8 cellular contexts compared by ENCODE assay signal in the genomic region with DNA sequence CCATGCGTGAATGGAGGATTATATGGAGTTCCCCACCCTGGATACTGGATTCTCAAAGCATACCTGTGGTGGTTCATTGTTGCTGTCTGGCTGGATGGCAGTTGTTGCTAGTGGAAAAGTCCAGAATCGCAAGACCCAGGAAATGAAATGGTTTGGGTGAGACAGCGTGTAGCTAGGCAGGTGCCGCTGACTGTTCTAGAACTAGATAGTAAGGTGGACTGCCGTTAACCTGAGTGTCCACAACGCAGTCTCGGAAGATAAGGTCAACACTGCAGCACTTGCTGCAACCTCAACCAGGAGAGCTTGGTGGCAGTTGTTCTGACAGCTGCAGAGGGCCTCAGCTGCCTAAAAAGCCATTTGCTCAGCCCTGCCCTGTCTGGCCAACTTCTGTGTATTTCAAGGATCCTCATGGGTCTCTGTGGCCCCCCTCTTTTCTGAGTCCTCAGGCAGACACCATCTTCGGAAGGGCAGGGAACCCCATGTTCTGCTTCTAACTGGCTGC. TPM values are rescaled to one million over a fixed set of nuclear protein-coding genes. Genes with fewer than 3 reads are reported as not detected.
DNase-seq lines count a peak whose midpoint lies in the region; ATAC-seq and TF ChIP-seq lines count a peak whose summit lies in the region.

No MANE protein-coding gene starts in this region.

- peak overlapping the region; percentile 18 for H3K56ac ChIP-seq in mesendoderm (ENCODE audit: low read length)

- H3K23ac ChIP-seq in mesendoderm (ENCODE audit: low read length): no peak overlapping the region

- peak overlapping the region; percentile 12 for H2AK5ac ChIP-seq in mesendoderm (ENCODE audit: low read length)

- no peaks in the 10 kb centered on the region for H3K36me3 ChIP-seq in mesendoderm (ENCODE audit: control insufficient read depth, insufficient read depth, low read length)
- no peaks in the 10 kb centered on the region for H3K36me3 ChIP-seq in testis (ENCODE audit: low read depth, missing control alignments)

- H3K27ac ChIP-seq in adipose tissue (ENCODE audit: low read depth, low read length) (peak overlapping the region; percentile 98), mesendoderm (ENCODE audit: low read depth, low read length) (peak overlapping the region; percentile 13), testis (peak overlapping the region; percentile 87 to 92)

- no peak overlapping the region for H4K8ac ChIP-seq in mesendoderm (ENCODE audit: low read depth, low read length)

- H3K9me3 ChIP-seq in testis: no peaks in the 10 kb centered on the region

- intact Hi-C loops in testis (cut with DNase I; ENCODE audit: low total_unique reads): loop anchor here (5.0 kb wide), 1 partner anchor 127 kb away; no protein-coding TSS in a partner anchor

- 63 to 66% (median 65%) methylated on average over 8 of the region's 8 CpGs for WGBS in adipose tissue, 3 donors
- WGBS in mesendoderm (ENCODE audit: extremely low coverage, insufficient coverage, low lambda C conversion rate): no CpG with 5 or more reads among the region's 8 CpGs
- WGBS in testis, 2 donors: 46 to 52% methylated on average over 8 of the region's 8 CpGs

- no peaks in the 10 kb centered on the region for H3K79me2 ChIP-seq in mesendoderm (ENCODE audit: control insufficient read depth, insufficient read depth, low read length)

- H2BK120ac ChIP-seq in mesendoderm (ENCODE audit: low read depth, low read length): peak overlapping the region; percentile 38

- H3K18ac ChIP-seq in mesendoderm (ENCODE audit: low read length): peak overlapping the region; percentile 32

- no peak overlapping the region for H2BK15ac ChIP-seq in mesendoderm (replicated peaks; ENCODE audit: low read depth)

- H3K4me3 ChIP-seq in mesendoderm (ENCODE audit: low read length): no peak overlapping the region
- no peak overlapping the region for H3K4me3 ChIP-seq in testis

- H2BK5ac ChIP-seq in mesendoderm (ENCODE audit: low read length): peak overlapping the region; percentile 66

- H3K27me3 ChIP-seq in mesendoderm (ENCODE audit: insufficient read depth, low read length, poor library complexity) (no peaks in the 10 kb centered on the region), testis (no peaks in the 10 kb centered on the region)

- H3K79me1 ChIP-seq in mesendoderm (ENCODE audit: low read length): no peaks in the 10 kb centered on the region

- H4K5ac ChIP-seq in mesendoderm (ENCODE audit: low read length): no peak overlapping the region

- no peak for ATAC-seq in left lobe of liver

- no peak for TF ChIP-seq CTCF in testis (IDR thresholded peaks at IDR 0.05)

- H3K9ac ChIP-seq in mesendoderm (ENCODE audit: low read length): peak overlapping the region; percentile 30

- TF ChIP-seq POLR2A in testis (IDR thresholded peaks at IDR 0.05): no peak

- H3K4me2 ChIP-seq in mesendoderm (ENCODE audit: low read length): no peak overlapping the region

- peak; percentile 26 to 61 for DNase-seq in NCI-H524 (lab: John Stamatoyannopoulos, UW)
- DNase-seq in NCI-H524 treated with DMSO at 0.1 percent for 48 hours (lab: John Stamatoyannopoulos, UW): no peak
- DNase-seq in mesendoderm: peak; percentile 51
- no peak for DNase-seq in testis
- DNase-seq in stimulated activated naive CD4-positive, alpha-beta T cell (lab: John Stamatoyannopoulos, UW): no peak
- DNase-seq in COR-L47 (lab: John Stamatoyannopoulos, UW): no peak
- no peak for DNase-seq in left lobe of liver (ENCODE audit: low spot score)

- H3K4ac ChIP-seq in mesendoderm (ENCODE audit: low read depth, low read length): no peak overlapping the region

- H3K4me1 ChIP-seq in mesendoderm (ENCODE audit: control insufficient read depth, low read depth, low read length) (peaks cover 21% of the 10 kb centered on the region), testis (peaks cover 73% of the 10 kb centered on the region)

RNA-seq across cellular contexts. Expression of a gene that starts 15.5 kb away (rescaled TPM):
- 10 to 100 TPM; 13.7 to 53.2 (median 27.3) TPM for polyA plus RNA-seq in adipose tissue
- 15.8 TPM for polyA plus RNA-seq in mesendoderm (2013, experiment 1 of 2)
- polyA plus RNA-seq in mesendoderm (2013, experiment 2 of 2): 15.9 TPM
- total RNA-seq in testis: 100 to 1,000 TPM in 1 of 2 donors, 10 to 100 TPM in 1; 94.6 to 120 TPM
- polyA plus RNA-seq in testis (ENCODE audit: insufficient read depth, low read depth, low replicate concordance): 30.9 TPM
- 18.1 TPM for total RNA-seq in left lobe of liver

RNA-seq across cellular contexts. Expression of a gene that starts 54.0 kb away (rescaled TPM):
- 1 to 10 TPM; 5.1 to 8.0 (median 7.7) TPM for polyA plus RNA-seq in adipose tissue
- 12.6 TPM for polyA plus RNA-seq in mesendoderm (2013, experiment 1 of 2)
- polyA plus RNA-seq in mesendoderm (2013, experiment 2 of 2): 13.2 TPM
- 10 to 100 TPM; 44.5 to 48.3 TPM for total RNA-seq in testis
- 23.4 TPM for polyA plus RNA-seq in testis (ENCODE audit: insufficient read depth, low read depth, low replicate concordance)
- 11.8 TPM for total RNA-seq in left lobe of liver

Comparison
In these comparisons a context has a peak if more than half of its experiments do, and no peak if none do; other contexts are left out.
1. DNase-seq: peak in NCI-H524 (2 of 2) and mesendoderm (single experiment); none in NCI-H524 treated with DMSO at 0.1 percent for 48 hours (single experiment), testis (single experiment), stimulated activated naive CD4-positive, alpha-beta T cell (0 of 6), COR-L47 (single experiment) and left lobe of liver (single experiment).
2. H3K27ac ChIP-seq: peak in every context shown above with its lines; median percentile 98 in adipose tissue; 90 in testis; 13 in mesendoderm.